ENCODE assay signal across 21 cellular contexts in genomic region chr14:87231336-87232026, GRCh38.
DNase-seq lines count a peak whose midpoint lies in the region; ATAC-seq, FAIRE-seq and TF ChIP-seq lines count a peak whose summit lies in the region.
"Had no signal": no experiment of that assay in that cellular context is flagged by ENCODE, and none has a peak within 500 bp of the region (broad histone marks: within the 10 kb centered on the region; RNA-seq: fewer than 3 reads in every experiment).

No MANE protein-coding gene starts in this region.

- peaks cover 10% of the 10 kb centered on the region for H3K9me3 ChIP-seq in A673 (ENCODE audit: low read depth, low read length, poor library complexity, severe bottlenecking)
- H3K9me3 ChIP-seq in gastrocnemius medialis: no peaks in the 10 kb centered on the region
- H3K9me3 ChIP-seq: MG63 had no signal

- POLR2A ChIA-PET in A673 (lab: Charles Lee; ENCODE audit: low non-redundant PET): no interaction called here

- H3K36me3 ChIP-seq in A673 (ENCODE audit: insufficient read depth, low read length, poor library complexity, severe bottlenecking) (no peaks in the 10 kb centered on the region), bronchial epithelial cell (ENCODE audit: control insufficient read depth, insufficient read depth, low read length) (no peaks in the 10 kb centered on the region), kidney epithelial cell (ENCODE audit: control insufficient read depth, insufficient read depth, low read length) (no peaks in the 10 kb centered on the region), gastrocnemius medialis (no peaks in the 10 kb centered on the region)
- H3K36me3 ChIP-seq: MG63 had no signal

- BruUV-seq in A673 (replicated peaks; lab: Mats Ljungman, UMichigan): no TSS peak

- CTCF ChIA-PET in A673 (lab: Charles Lee): no interaction called here

- H3K27me3 ChIP-seq in A673 (replicated peaks; ENCODE audit: insufficient read depth, low read depth, low read length, poor library complexity) (no peaks in the 10 kb centered on the region), bronchial epithelial cell (ENCODE audit: control insufficient read depth, insufficient read depth, low read length) (no peaks in the 10 kb centered on the region), kidney epithelial cell (ENCODE audit: control insufficient read depth, insufficient read depth, low read length) (no peaks in the 10 kb centered on the region), gastrocnemius medialis (no peaks in the 10 kb centered on the region)
- H3K27me3 ChIP-seq: MG63 had no signal

- no peak for TF ChIP-seq CTCF in A673 (conservative IDR thresholded peaks at IDR 0.05; ENCODE audit: low read depth, low read length)
- TF ChIP-seq CTCF in bronchial epithelial cell (IDR thresholded peaks at IDR 0.05; ENCODE audit: insufficient read depth, low read length, severe bottlenecking): no peak
- TF ChIP-seq CTCF in kidney epithelial cell (IDR thresholded peaks at IDR 0.05; ENCODE audit: insufficient read depth, low read length, poor library complexity, severe bottlenecking): no peak
- TF ChIP-seq CTCF in gastrocnemius medialis (IDR thresholded peaks at IDR 0.05 in 4 of 5, conservative IDR thresholded peaks at IDR 0.05 in 1 of 5): no peak
- no peak for TF ChIP-seq CTCF in GM10266 (IDR thresholded peaks at IDR 0.05; ENCODE audit: control insufficient read depth, insufficient read depth, low read depth, missing control alignments)

- DNase-seq in A673 (ENCODE audit: low spot score) (peak; percentile 24), HCEC 1CT (peak; percentile 33), bronchial epithelial cell (ENCODE audit: low read depth) (peak; percentile 54), kidney epithelial cell (ENCODE audit: low read depth) (peak; percentile 43), GM12892 (ENCODE audit: insufficient read length) (no peak), gastrocnemius medialis (no peak), GM10266 (ENCODE audit: extremely low spot score) (no peak)
- DNase-seq: 8988T, DND-41, GF-D8, MG63, NCI-H1092 treated with DMSO at 0.1 percent for 48 hours, NCI-H1694 treated with DMSO at 0.1 percent for 48 hours, NCI-H345, PC-3 had no signal

- in situ Hi-C loops in gastrocnemius medialis (cut with MboI; ENCODE audit: low sequenced_read_pairs in 4 of 4): no loop called here

- H3K27ac ChIP-seq in A673 (ENCODE audit: low read depth, low read length, poor library complexity, severe bottlenecking) (no peak overlapping the region), gastrocnemius medialis (no peak overlapping the region)
- H3K27ac ChIP-seq: HL-60, KMS-11, SK-N-MC had no signal

- H3K4me1 ChIP-seq in A673 (ENCODE audit: insufficient read depth, low read length, poor library complexity, severe bottlenecking) (peaks cover 8% of the 10 kb centered on the region), gastrocnemius medialis (no peaks in the 10 kb centered on the region)

- FAIRE-seq in bronchial epithelial cell (lab: Jason Lieb, UNC): no peak
- no peak for FAIRE-seq in GM12892 (lab: Jason Lieb, UNC)
- FAIRE-seq: D721Med had no signal

- ATAC-seq in GM21737 (IDR thresholded peaks at IDR 0.05; ENCODE audit: unreplicated experiment) (no peak), gastrocnemius medialis (no peak)
- ATAC-seq: PC-3, Right ventricle myocardium inferior had no signal

- H3K4me3 ChIP-seq in A673 (ENCODE audit: low read depth, low read length, poor library complexity, severe bottlenecking) (no peak overlapping the region), bronchial epithelial cell (ENCODE audit: low read depth, low read length) (no peak overlapping the region), kidney epithelial cell (ENCODE audit: low read depth, low read length) (no peak overlapping the region), gastrocnemius medialis (no peak overlapping the region)
- H3K4me3 ChIP-seq: MG63, SK-N-MC had no signal

- TF ChIP-seq POLR2A in GM12892 (IDR thresholded peaks at IDR 0.05; ENCODE audit: low read depth, low read length): no peak
- no peak for TF ChIP-seq POLR2A in gastrocnemius medialis (IDR thresholded peaks at IDR 0.05)

- intact Hi-C loops in A673 (cut with micrococcal nuclease; ENCODE audit: unreplicated experiment) (no loop called here), gastrocnemius medialis (cut with DNase I; ENCODE audit: low total_unique reads) (no loop called here)

Comparison
In these comparisons a context has a peak if more than half of its experiments do, and no peak if none do; other contexts are left out.
1. DNase-seq: peak in A673 (single experiment), HCEC 1CT (single experiment), bronchial epithelial cell (single experiment) and kidney epithelial cell (single experiment); none in GM12892 (single experiment), gastrocnemius medialis (0 of 2) and GM10266 (single experiment).